17 cellular contexts compared by ENCODE assay signal in genomic region chr2:53509827-53510785, GRCh38.
DNase-seq lines count a peak whose midpoint lies in the region; ATAC-seq, FAIRE-seq and TF ChIP-seq lines count a peak whose summit lies in the region.
"Had no signal": no experiment of that assay in that cellular context is flagged by ENCODE, and none has a peak within 500 bp of the region (broad histone marks: within the 10 kb centered on the region; RNA-seq: fewer than 3 reads in every experiment).

No MANE protein-coding gene starts in this region.

- no TSS peak for BruUV-seq in HepG2 (replicated peaks; lab: Mats Ljungman, UMichigan)

- no peaks in the 10 kb centered on the region for H3K79me2 ChIP-seq in HepG2 (ENCODE audit: insufficient read depth, low read length)

- H2AFZ ChIP-seq in HepG2 (ENCODE audit: low read length): no peak overlapping the region

- no peak overlapping the region for H3K9ac ChIP-seq in HepG2 (ENCODE audit: insufficient read depth, low read depth, low read length)

- intact Hi-C loops in HepG2 (cut with micrococcal nuclease; ENCODE audit: unreplicated experiment) (no loop called here), right lobe of liver (cut with DNase I) (no loop called here)

- H3K4me3 ChIP-seq in HepG2 (replicated peaks in 1 of 3; ENCODE audit: insufficient read depth in 1 of 3, low read depth in 2 of 3, low read length in 3 of 3) (no peak overlapping the region), right lobe of liver (no peak overlapping the region)
- H3K4me3 ChIP-seq: tibial artery had no signal

- in situ Hi-C loops in HepG2 (cut with HindIII; ENCODE audit: extremely low pct_ligation_motif_present, low pct_unique_long_range_greater_than_20kb): no loop called here

- H3K4me1 Mint-ChIP-seq in activated CD4-positive, alpha-beta memory T cell treated with anti-CD3 and anti-CD28 coated beads, Interleukin-2, amount 10 ng/mL, durations not matched to agents 7 days and 5 days: no peaks in the 10 kb centered on the region
- H3K4me1 Mint-ChIP-seq: stimulated activated memory B cell treated with anti-CD40 and anti-IgM and Interleukin-4, amounts not matched to agents 10 μg/mL and 1 μg/mL and 100 μg/mL, for 72 hours; T-cell had no signal

- TF ChIP-seq POLR2A in HepG2 (IDR thresholded peaks at IDR 0.05; ENCODE audit: insufficient read depth in 1 of 2, low read depth in 2 of 2, low read length in 2 of 2): no peak
- TF ChIP-seq POLR2A in right lobe of liver (IDR thresholded peaks at IDR 0.05): no peak

- no peaks in the 10 kb centered on the region for H3K9me3 Mint-ChIP-seq in activated CD4-positive, alpha-beta memory T cell treated with anti-CD3 and anti-CD28 coated beads, Interleukin-2, amount 10 ng/mL, durations not matched to agents 7 days and 5 days
- H3K9me3 Mint-ChIP-seq: stimulated activated memory B cell treated with anti-CD40 and anti-IgM and Interleukin-4, amounts not matched to agents 10 μg/mL and 1 μg/mL and 100 μg/mL, for 72 hours; T-cell had no signal

- H3K4me1 ChIP-seq in HepG2 (ENCODE audit: insufficient read depth, low read length): no peaks in the 10 kb centered on the region
- H3K4me1 ChIP-seq in right lobe of liver: no peaks in the 10 kb centered on the region
- H3K4me1 ChIP-seq: tibial artery had no signal

- ATAC-seq in HepG2: no peak
- no peak for ATAC-seq in right lobe of liver
- ATAC-seq in HG02571 (IDR thresholded peaks at IDR 0.05; ENCODE audit: unreplicated experiment): no peak
- ATAC-seq in HG03521 (IDR thresholded peaks at IDR 0.05; ENCODE audit: unreplicated experiment): no peak
- ATAC-seq: stimulated activated memory B cell treated with anti-CD40 and anti-IgM and Interleukin-4, amounts not matched to agents 10 μg/mL and 1 μg/mL and 100 μg/mL, for 72 hours; T-cell had no signal

- DNase-seq in HepG2 (ENCODE audit: low spot score): no peak
- DNase-seq in right lobe of liver: no peak
- DNase-seq in NCI-H524 (lab: John Stamatoyannopoulos, UW): peak; percentile 89 to 90
- DNase-seq in iPS-NIHi11 (ENCODE audit: low spot score): peak; percentile 16
- no peak for DNase-seq in NOMO-1 treated with dmso at 0.1 percent for 144 hours (lab: John Stamatoyannopoulos, UW; ENCODE audit: unreplicated experiment)
- DNase-seq in activated CD4-positive, alpha-beta memory T cell treated with anti-CD3 and anti-CD28 coated beads, Interleukin-2, amount 10 ng/mL, durations not matched to agents 7 days and 5 days: no peak
- DNase-seq: activated CD4-positive, alpha-beta T cell treated with anti-CD3 and anti-CD28 coated beads, Interleukin-2, amount 50 U/mL, for 48 hours; activated naive CD4-positive, alpha-beta T cell treated with Interleukin-2 at 50 U/mL for 16 hours; C1 segment of cervical spinal cord; NCI-H2081; Right ventricle myocardium superior; T-cell; tibial artery had no signal

- no peaks in the 10 kb centered on the region for H3K36me3 Mint-ChIP-seq in activated CD4-positive, alpha-beta memory T cell treated with anti-CD3 and anti-CD28 coated beads, Interleukin-2, amount 10 ng/mL, durations not matched to agents 7 days and 5 days (ENCODE audit: low read depth)
- H3K36me3 Mint-ChIP-seq: stimulated activated memory B cell treated with anti-CD40 and anti-IgM and Interleukin-4, amounts not matched to agents 10 μg/mL and 1 μg/mL and 100 μg/mL, for 72 hours; T-cell had no signal

- H3K4me3 Mint-ChIP-seq in activated CD4-positive, alpha-beta memory T cell treated with anti-CD3 and anti-CD28 coated beads, Interleukin-2, amount 10 ng/mL, durations not matched to agents 7 days and 5 days: no peak overlapping the region
- H3K4me3 Mint-ChIP-seq: stimulated activated memory B cell treated with anti-CD40 and anti-IgM and Interleukin-4, amounts not matched to agents 10 μg/mL and 1 μg/mL and 100 μg/mL, for 72 hours; T-cell had no signal

- no peaks in the 10 kb centered on the region for H3K27me3 Mint-ChIP-seq in activated CD4-positive, alpha-beta memory T cell treated with anti-CD3 and anti-CD28 coated beads, Interleukin-2, amount 10 ng/mL, durations not matched to agents 7 days and 5 days

- H3K27ac Mint-ChIP-seq in activated CD4-positive, alpha-beta memory T cell treated with anti-CD3 and anti-CD28 coated beads, Interleukin-2, amount 10 ng/mL, durations not matched to agents 7 days and 5 days: no peak overlapping the region
- H3K27ac Mint-ChIP-seq: stimulated activated memory B cell treated with anti-CD40 and anti-IgM and Interleukin-4, amounts not matched to agents 10 μg/mL and 1 μg/mL and 100 μg/mL, for 72 hours; T-cell had no signal

- no peak for TF ChIP-seq CTCF in HepG2 (CRISPR knock-in tag; IDR thresholded peaks at IDR 0.05)
- TF ChIP-seq CTCF in right lobe of liver (IDR thresholded peaks at IDR 0.05): no peak

- peaks cover 0 to 4% of the 10 kb centered on the region in 2 experiments; a peak in 3 of 5 replicates for H3K27me3 ChIP-seq in HepG2 (ENCODE audit: control insufficient read depth in 1 of 2, insufficient read depth in 2 of 2, low read length in 2 of 2)
- H3K27me3 ChIP-seq in right lobe of liver: no peaks in the 10 kb centered on the region
- H3K27me3 ChIP-seq: tibial artery had no signal

- no peak for FAIRE-seq in HepG2 (lab: Jason Lieb, UNC)
- FAIRE-seq: HTR-8/SVneo had no signal

- H3K27ac ChIP-seq in HepG2 (ENCODE audit: extremely low read length, insufficient read depth, low read length) (no peak overlapping the region), right lobe of liver (no peak overlapping the region)
- H3K27ac ChIP-seq: tibial artery had no signal

- H4K20me1 ChIP-seq in HepG2 (ENCODE audit: insufficient read depth, low read length): no peaks in the 10 kb centered on the region

- no peaks in the 10 kb centered on the region for H3K36me3 ChIP-seq in HepG2 (replicated peaks in 1 of 2; ENCODE audit: control insufficient read depth in 1 of 2, insufficient read depth in 2 of 2, low read length in 2 of 2)
- no peaks in the 10 kb centered on the region for H3K36me3 ChIP-seq in right lobe of liver
- H3K36me3 ChIP-seq: tibial artery had no signal

- POLR2A ChIA-PET in HepG2 (lab: Yijun Ruan, JAX): no interaction called here
- POLR2A ChIA-PET in activated CD4-positive, alpha-beta memory T cell treated with anti-CD3 and anti-CD28 coated beads, Interleukin-2, amount 10 ng/mL, durations not matched to agents 7 days and 5 days (lab: Charles Lee): no interaction called here

- no peak overlapping the region for H3K4me2 ChIP-seq in HepG2 (ENCODE audit: low read depth, low read length)

- TF ChIP-seq RAD21 in HepG2 (CRISPR knock-in tag; IDR thresholded peaks at IDR 0.05): no peak

- no peak for TF ChIP-seq EP300 in HepG2 (IDR thresholded peaks at IDR 0.05; ENCODE audit: low read depth in 2 of 2, low read length in 2 of 2)
- no peak for TF ChIP-seq EP300 in HepG2 (CRISPR knock-in tag; IDR thresholded peaks at IDR 0.05; ENCODE audit: borderline replicate concordance)

- H3K9me3 ChIP-seq in HepG2 (ENCODE audit: low read length): no peaks in the 10 kb centered on the region
- H3K9me3 ChIP-seq in right lobe of liver: no peaks in the 10 kb centered on the region
- H3K9me3 ChIP-seq: tibial artery had no signal

- 6% methylated on average over 13 of the region's 13 CpGs for WGBS in HepG2 (ENCODE audit: low lambda C conversion rate)
- WGBS in right lobe of liver (ENCODE audit: insufficient coverage, low coverage, low lambda C conversion rate, missing lambda C conversion rate): 57% methylated on average over 12 of the region's 13 CpGs

- CTCF ChIA-PET in HepG2 (lab: Yijun Ruan, JAX; ENCODE audit: low intra/inter-chr PET ratio, low total read pairs): no interaction called here
- CTCF ChIA-PET in activated CD4-positive, alpha-beta memory T cell treated with anti-CD3 and anti-CD28 coated beads, Interleukin-2, amount 10 ng/mL, durations not matched to agents 7 days and 5 days (lab: Charles Lee): no interaction called here

TF ChIP-seq in HepG2, 621 proteins besides CTCF, POLR2A, EP300 and RAD21:
- TF ChIP-seq ZNF768 (CRISPR knock-in tag; IDR thresholded peaks at IDR 0.05) (no peak), ZNF629 (CRISPR knock-in tag; conservative IDR thresholded peaks at IDR 0.05) (0 out of 2 replicates have a peak, but pooled peaks have one; percentile 21), GTF2F1 (IDR thresholded peaks at IDR 0.05; ENCODE audit: low read length) (no peak), KDM5A (IDR thresholded peaks at IDR 0.05; ENCODE audit: borderline replicate concordance, low read length) (no peak)

Comparison
In these comparisons a context has a peak if more than half of its experiments do, and no peak if none do; other contexts are left out.
1. DNase-seq: peak in NCI-H524 (2 of 2) and iPS-NIHi11 (single experiment); none in HepG2 (single experiment), right lobe of liver (0 of 3), NOMO-1 treated with dmso at 0.1 percent for 144 hours (single experiment) and activated CD4-positive, alpha-beta memory T cell treated with anti-CD3 and anti-CD28 coated beads, Interleukin-2, amount 10 ng/mL, durations not matched to agents 7 days and 5 days (single experiment).